ENCODE assay signal across 17 cellular contexts in the genomic region with DNA sequence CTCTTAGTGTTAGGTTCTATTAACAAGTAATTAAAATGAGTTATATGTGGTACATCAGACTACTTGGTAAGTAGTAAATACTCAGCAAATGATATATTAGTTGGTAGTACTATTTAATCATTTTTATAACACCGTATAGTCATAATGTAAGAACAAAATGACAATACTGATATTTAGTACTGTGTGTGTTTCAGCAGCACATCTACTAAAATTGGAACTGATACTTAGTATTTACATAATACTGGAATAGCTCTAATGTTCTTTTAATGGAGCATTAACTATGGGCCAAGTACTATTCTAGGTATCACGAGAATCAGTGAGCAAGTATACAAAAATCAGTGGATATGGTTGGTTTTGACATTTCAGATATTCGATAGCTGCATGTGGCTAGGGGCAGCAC. TPM values are rescaled to one million over a fixed set of nuclear protein-coding genes. Genes with fewer than 3 reads are reported as not detected.
DNase-seq lines count a peak whose midpoint lies in the region; ATAC-seq and TF ChIP-seq lines count a peak whose summit lies in the region.
"Had no signal": no experiment of that assay in that cellular context is flagged by ENCODE, and none has a peak within 500 bp of the region (broad histone marks: within the 10 kb centered on the region; RNA-seq: fewer than 3 reads in every experiment).

No MANE protein-coding gene starts in this region.

- H3K4me3 ChIP-seq in PC-9: no peak overlapping the region
- H3K4me3 ChIP-seq: ascending aorta had no signal

- no peak overlapping the region for H3K27ac ChIP-seq in PC-9
- H3K27ac ChIP-seq: ascending aorta had no signal

- H3K27me3 Mint-ChIP-seq in activated naive CD4-positive, alpha-beta T cell treated with anti-CD3 and anti-CD28 coated beads, Interleukin-2, amount 50 U/mL, for 24 hours: no peaks in the 10 kb centered on the region
- H3K27me3 Mint-ChIP-seq in activated T-helper 2 cell treated with anti-CD3 and anti-CD28 coated beads, Interferon-gamma antibody, Interleukin-2, Interleukin-4, amounts not matched to agents 10 μg/mL and 5 μg/mL and 100 μg/mL, durations not matched to agents 14 hours and 24 hours and 36 hours (ENCODE audit: low read depth): no peaks in the 10 kb centered on the region

- no peaks in the 10 kb centered on the region for H3K9me2 ChIP-seq in PC-9 (ENCODE audit: insufficient read depth)

- H3K9me3 ChIP-seq in PC-9 (ENCODE audit: insufficient read depth, low read depth): no peaks in the 10 kb centered on the region
- H3K9me3 ChIP-seq: ascending aorta had no signal

- H3K27ac Mint-ChIP-seq in activated naive CD4-positive, alpha-beta T cell treated with anti-CD3 and anti-CD28 coated beads, Interleukin-2, amount 50 U/mL, for 24 hours: peak overlapping the region; percentile 95
- H3K27ac Mint-ChIP-seq in activated T-helper 2 cell treated with anti-CD3 and anti-CD28 coated beads, Interferon-gamma antibody, Interleukin-2, Interleukin-4, amounts not matched to agents 10 μg/mL and 5 μg/mL and 100 μg/mL, durations not matched to agents 14 hours and 24 hours and 36 hours: peak overlapping the region; percentile 6
- H3K27ac Mint-ChIP-seq in stimulated activated effector memory CD8-positive, alpha-beta T cell treated with anti-CD3 and anti-CD28 coated beads, Interleukin-12 subunit alpha, Interleukin-12 subunit beta, amount 100 ng/mL, for 72 hours: peak overlapping the region; percentile 96
- H3K27ac Mint-ChIP-seq: mesothelial cell of epicardium had no signal

- peaks cover 55% of the 10 kb centered on the region for H3K4me1 Mint-ChIP-seq in activated naive CD4-positive, alpha-beta T cell treated with anti-CD3 and anti-CD28 coated beads, Interleukin-2, amount 50 U/mL, for 24 hours
- peaks cover 41% of the 10 kb centered on the region for H3K4me1 Mint-ChIP-seq in activated T-helper 2 cell treated with anti-CD3 and anti-CD28 coated beads, Interferon-gamma antibody, Interleukin-2, Interleukin-4, amounts not matched to agents 10 μg/mL and 5 μg/mL and 100 μg/mL, durations not matched to agents 14 hours and 24 hours and 36 hours (ENCODE audit: low read depth)
- peaks cover 38% of the 10 kb centered on the region for H3K4me1 Mint-ChIP-seq in stimulated activated effector memory CD8-positive, alpha-beta T cell treated with anti-CD3 and anti-CD28 coated beads, Interleukin-12 subunit alpha, Interleukin-12 subunit beta, amount 100 ng/mL, for 72 hours

- no peaks in the 10 kb centered on the region for H4K20me1 ChIP-seq in PC-9 (ENCODE audit: insufficient read depth)

- no TSS peak for BruUV-seq in PC-9 (replicated peaks; lab: Mats Ljungman, UMichigan)

- H3K9me3 Mint-ChIP-seq in activated naive CD4-positive, alpha-beta T cell treated with anti-CD3 and anti-CD28 coated beads, Interleukin-2, amount 50 U/mL, for 24 hours: no peaks in the 10 kb centered on the region
- no peaks in the 10 kb centered on the region for H3K9me3 Mint-ChIP-seq in activated T-helper 2 cell treated with anti-CD3 and anti-CD28 coated beads, Interferon-gamma antibody, Interleukin-2, Interleukin-4, amounts not matched to agents 10 μg/mL and 5 μg/mL and 100 μg/mL, durations not matched to agents 14 hours and 24 hours and 36 hours
- H3K9me3 Mint-ChIP-seq in stimulated activated effector memory CD8-positive, alpha-beta T cell treated with anti-CD3 and anti-CD28 coated beads, Interleukin-12 subunit alpha, Interleukin-12 subunit beta, amount 100 ng/mL, for 72 hours: no peaks in the 10 kb centered on the region
- H3K9me3 Mint-ChIP-seq: mesothelial cell of epicardium had no signal

- POLR2A ChIA-PET in PC-9 (lab: Charles Lee; ENCODE audit: unreplicated experiment): interaction anchor here (0.6 kb wide), 1 partner anchor 109 kb away, joined by 4 read pairs; no protein-coding TSS in a partner anchor

- no peak overlapping the region for H2AFZ ChIP-seq in PC-9

- DNase-seq in activated naive CD4-positive, alpha-beta T cell treated with Interleukin-2 at 50 U/mL for 16 hours: no peak
- no peak for DNase-seq in activated T-helper 2 cell treated with anti-CD3 and anti-CD28 coated beads, Interferon-gamma antibody, Interleukin-2, Interleukin-4, amounts not matched to agents 10 μg/mL and 5 μg/mL and 100 μg/mL, durations not matched to agents 14 hours and 24 hours and 36 hours (ENCODE audit: low spot score)
- DNase-seq in stimulated activated effector memory CD8-positive, alpha-beta T cell treated with anti-CD3 and anti-CD28 coated beads, Interleukin-12 subunit alpha, Interleukin-12 subunit beta, amount 100 ng/mL, for 72 hours (ENCODE audit: low spot score in 2 of 2): no peak
- no peak for DNase-seq in NCI-H526 treated with DMSO at 0.1 percent for 48 hours (lab: John Stamatoyannopoulos, UW)
- DNase-seq in PC-9: no peak
- no peak for DNase-seq in stimulated activated CD8-positive, alpha-beta memory T cell treated with anti-CD3 and anti-CD28 coated beads, Interleukin-4, amount 100 ng/mL, for 48 hours
- DNase-seq: activated CD4-positive, alpha-beta T cell treated with anti-CD3 and anti-CD28 coated beads, Interleukin-2, amount 50 U/mL, for 1 hour; activated effector memory CD4-positive, alpha-beta T cell treated with anti-CD3 and anti-CD28 coated beads, Interleukin-2, amount 50 U/mL, for 16 hours; COR-L47; foreskin fibroblast; hypothalamus; PC-3; stimulated activated naive CD4-positive, alpha-beta T cell had no signal

- CTCF ChIA-PET in PC-9 (lab: Charles Lee): no interaction called here

- TF ChIP-seq CTCF in PC-9 (conservative IDR thresholded peaks at IDR 0.05): no peak

- peak; percentile 30 for ATAC-seq in HG02870 (IDR thresholded peaks at IDR 0.05; ENCODE audit: unreplicated experiment)
- ATAC-seq in stimulated activated effector memory CD8-positive, alpha-beta T cell treated with anti-CD3 and anti-CD28 coated beads, Interleukin-12 subunit alpha, Interleukin-12 subunit beta, amount 100 ng/mL, for 72 hours: peak; percentile 1
- ATAC-seq: PC-3 had no signal

- peaks cover 26% of the 10 kb centered on the region for H3K79me2 ChIP-seq in PC-9 (ENCODE audit: low read depth)

- H3K36me3 ChIP-seq in PC-9 (ENCODE audit: low read depth): peaks cover 31% of the 10 kb centered on the region

- peaks cover 23% of the 10 kb centered on the region for H3K4me1 ChIP-seq in PC-9 (replicated peaks; ENCODE audit: insufficient read depth)

- no peak overlapping the region for H3K4me2 ChIP-seq in PC-9

- H3K4me3 Mint-ChIP-seq in activated naive CD4-positive, alpha-beta T cell treated with anti-CD3 and anti-CD28 coated beads, Interleukin-2, amount 50 U/mL, for 24 hours: peak overlapping the region; percentile 96
- H3K4me3 Mint-ChIP-seq in activated T-helper 2 cell treated with anti-CD3 and anti-CD28 coated beads, Interferon-gamma antibody, Interleukin-2, Interleukin-4, amounts not matched to agents 10 μg/mL and 5 μg/mL and 100 μg/mL, durations not matched to agents 14 hours and 24 hours and 36 hours (ENCODE audit: low read depth): peak overlapping the region; percentile 15
- peak overlapping the region; percentile 84 for H3K4me3 Mint-ChIP-seq in stimulated activated effector memory CD8-positive, alpha-beta T cell treated with anti-CD3 and anti-CD28 coated beads, Interleukin-12 subunit alpha, Interleukin-12 subunit beta, amount 100 ng/mL, for 72 hours
- H3K4me3 Mint-ChIP-seq: mesothelial cell of epicardium had no signal

- H3F3A ChIP-seq in PC-9 (ENCODE audit: insufficient read depth, low read depth): peaks cover 70% of the 10 kb centered on the region

- peaks cover 32% of the 10 kb centered on the region for H3K36me3 Mint-ChIP-seq in activated naive CD4-positive, alpha-beta T cell treated with anti-CD3 and anti-CD28 coated beads, Interleukin-2, amount 50 U/mL, for 24 hours
- peaks cover 70% of the 10 kb centered on the region for H3K36me3 Mint-ChIP-seq in activated T-helper 2 cell treated with anti-CD3 and anti-CD28 coated beads, Interferon-gamma antibody, Interleukin-2, Interleukin-4, amounts not matched to agents 10 μg/mL and 5 μg/mL and 100 μg/mL, durations not matched to agents 14 hours and 24 hours and 36 hours (ENCODE audit: low read depth)
- H3K36me3 Mint-ChIP-seq in stimulated activated effector memory CD8-positive, alpha-beta T cell treated with anti-CD3 and anti-CD28 coated beads, Interleukin-12 subunit alpha, Interleukin-12 subunit beta, amount 100 ng/mL, for 72 hours: peaks cover 80% of the 10 kb centered on the region

- H3K27me3 ChIP-seq in PC-9 (ENCODE audit: insufficient read depth, low read depth): no peaks in the 10 kb centered on the region
- H3K27me3 ChIP-seq: ascending aorta had no signal

- intact Hi-C loops in activated T-helper 2 cell treated with anti-CD3 and anti-CD28 coated beads, Interferon-gamma antibody, Interleukin-2, Interleukin-4, amounts not matched to agents 10 μg/mL and 5 μg/mL and 100 μg/mL, durations not matched to agents 14 hours and 24 hours and 36 hours (cut with micrococcal nuclease): loop anchor here (10.0 kb wide), 2 partner anchors 419 to 681 kb away; a partner anchor contains a TSS
- intact Hi-C loops in PC-9 (cut with micrococcal nuclease; ENCODE audit: unreplicated experiment): loop anchor here (10.0 kb wide), 2 partner anchors 131 to 871 kb away; a partner anchor contains a TSS

RNA-seq across cellular contexts. Expression of a gene that starts 35.3 kb away (rescaled TPM):
- not detected in 2 replicates for total RNA-seq in activated T-helper 2 cell treated with anti-CD3 and anti-CD28 coated beads, Interferon-gamma antibody, Interleukin-2, Interleukin-4, amounts not matched to agents 10 μg/mL and 5 μg/mL and 100 μg/mL, durations not matched to agents 14 hours and 24 hours and 36 hours
- total RNA-seq in PC-9 (2021): 0.73 and 0.92 TPM in 2 replicates
- total RNA-seq: ascending aorta had no signal

RNA-seq across cellular contexts. Expression of a gene that starts 56.8 kb away (rescaled TPM):
- total RNA-seq in activated T-helper 2 cell treated with anti-CD3 and anti-CD28 coated beads, Interferon-gamma antibody, Interleukin-2, Interleukin-4, amounts not matched to agents 10 μg/mL and 5 μg/mL and 100 μg/mL, durations not matched to agents 14 hours and 24 hours and 36 hours: 7.7 and 8.9 TPM in 2 replicates
- total RNA-seq in PC-9 (2021): 13.8 and 17.1 TPM in 2 replicates

Comparison
In these comparisons a context has a peak if more than half of its experiments do, and no peak if none do; other contexts are left out.
1. H3K27ac Mint-ChIP-seq: peak in every context shown above with its lines; median percentile 96 in stimulated activated effector memory CD8-positive, alpha-beta T cell treated with anti-CD3 and anti-CD28 coated beads, Interleukin-12 subunit alpha, Interleukin-12 subunit beta, amount 100 ng/mL, for 72 hours; 95 in activated naive CD4-positive, alpha-beta T cell treated with anti-CD3 and anti-CD28 coated beads, Interleukin-2, amount 50 U/mL, for 24 hours; 6 in activated T-helper 2 cell treated with anti-CD3 and anti-CD28 coated beads, Interferon-gamma antibody, Interleukin-2, Interleukin-4, amounts not matched to agents 10 μg/mL and 5 μg/mL and 100 μg/mL, durations not matched to agents 14 hours and 24 hours and 36 hours.
2. H3K4me3 Mint-ChIP-seq: peak in every context shown above with its lines; median percentile 96 in activated naive CD4-positive, alpha-beta T cell treated with anti-CD3 and anti-CD28 coated beads, Interleukin-2, amount 50 U/mL, for 24 hours; 84 in stimulated activated effector memory CD8-positive, alpha-beta T cell treated with anti-CD3 and anti-CD28 coated beads, Interleukin-12 subunit alpha, Interleukin-12 subunit beta, amount 100 ng/mL, for 72 hours; 15 in activated T-helper 2 cell treated with anti-CD3 and anti-CD28 coated beads, Interferon-gamma antibody, Interleukin-2, Interleukin-4, amounts not matched to agents 10 μg/mL and 5 μg/mL and 100 μg/mL, durations not matched to agents 14 hours and 24 hours and 36 hours.